25 cellular contexts compared by ENCODE assay signal in the genomic region with DNA sequence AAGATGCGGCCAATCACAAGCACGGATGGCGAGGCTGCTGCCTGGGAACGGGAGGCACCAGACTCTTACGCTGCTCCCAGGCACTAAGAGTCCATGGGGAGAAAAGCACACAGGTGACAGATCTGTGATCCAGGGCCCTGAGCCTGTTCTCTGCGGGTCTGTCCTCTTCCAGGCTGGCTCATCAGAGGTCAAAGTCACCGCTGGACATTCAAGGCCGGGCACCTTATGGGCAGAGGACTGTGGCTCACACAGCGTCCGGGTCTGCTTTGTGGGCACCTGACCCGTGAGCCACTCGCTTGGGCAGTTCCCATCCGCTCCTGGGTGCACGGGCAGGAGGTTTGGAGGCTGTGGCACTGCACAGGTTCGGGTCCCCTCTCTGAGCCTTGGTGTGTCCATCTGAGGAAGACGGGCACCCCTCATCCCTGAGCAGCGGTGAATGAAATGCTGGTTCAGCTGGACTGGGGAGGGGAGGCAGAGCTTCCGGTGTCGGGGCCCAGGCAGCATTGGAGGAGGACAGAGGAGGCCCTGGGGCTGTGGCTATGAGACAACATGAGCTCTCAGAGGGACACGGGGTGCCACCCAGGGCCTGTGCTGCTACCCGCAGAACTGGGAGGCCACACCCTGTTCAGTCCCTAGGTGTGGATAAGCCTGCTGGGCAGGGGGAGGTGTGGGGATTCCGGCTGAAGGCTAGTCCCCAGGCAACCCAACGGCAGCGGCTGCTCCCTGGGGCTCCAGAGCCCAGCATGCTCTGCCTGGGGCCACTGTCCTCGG.
"Had no signal": no experiment of that assay in that cellular context is flagged by ENCODE, and none has a peak within 500 bp of the region (broad histone marks: within the 10 kb centered on the region; RNA-seq: fewer than 3 reads in every experiment).

No MANE protein-coding gene starts in this region.

- H3K4me3 ChIP-seq: esophagus squamous epithelium, heart right ventricle, pancreas, prostate gland, sigmoid colon, upper lobe of left lung, vagina had no signal

- DNase-seq: activated naive CD4-positive, alpha-beta T cell; activated T-cell treated with anti-CD3 and anti-CD28 coated beads for 4 hours; activated T-cell treated with anti-CD3 and anti-CD28 coated beads, Interleukin-2, amount 50 U/mL, for 72 hours; dermis blood vessel endothelial cell; effector CD4-positive, alpha-beta T cell; esophagus squamous epithelium; foreskin melanocyte; heart right ventricle; kidney glomerular epithelial cell; mammary epithelial cell; sigmoid colon; small intestine; stimulated activated CD4-positive, alpha-beta T cell treated with anti-CD3 and anti-CD28 coated beads, Interleukin-4, amount 100 ng/mL, for 24 hours; stimulated activated naive CD8-positive, alpha-beta T cell treated with anti-CD3 and anti-CD28 coated beads, Interleukin-15, amount 100 ng/mL, for 72 hours; substantia nigra; T-helper 9 cell had no signal

- H3K27ac ChIP-seq: esophagus squamous epithelium, heart right ventricle, pancreas, prostate gland, sigmoid colon, upper lobe of left lung, vagina had no signal

- H3K9me3 ChIP-seq: esophagus squamous epithelium, pancreas, prostate gland, sigmoid colon, upper lobe of left lung, vagina had no signal

- FAIRE-seq: bronchial epithelial cell, colon, pancreas, small intestine had no signal

- ATAC-seq: activated naive CD4-positive, alpha-beta T cell treated with anti-CD3 and anti-CD28 coated beads, Interleukin-2, amount 50 U/mL, for 72 hours; activated T-cell treated with anti-CD3 and anti-CD28 coated beads, Interleukin-2, amount 50 U/mL, for 72 hours; stimulated activated effector memory CD8-positive, alpha-beta T cell treated with anti-CD3 and anti-CD28 coated beads, Interleukin-12 subunit alpha, Interleukin-12 subunit beta, amount 100 ng/mL, for 72 hours; stimulated activated naive CD8-positive, alpha-beta T cell treated with anti-CD3 and anti-CD28 coated beads, Interleukin-15, amount 100 ng/mL, for 72 hours; WTC11 had no signal

- H3K4me1 ChIP-seq: esophagus squamous epithelium, heart right ventricle, pancreas, prostate gland, sigmoid colon, upper lobe of left lung, vagina had no signal

- H3K36me3 ChIP-seq: pancreas, prostate gland, vagina had no signal

- H3K27me3 ChIP-seq: esophagus squamous epithelium, heart right ventricle, pancreas, sigmoid colon, upper lobe of left lung, vagina had no signal
